Comparison of ENCODE assay signal across 1 cellular context in the genomic region with DNA sequence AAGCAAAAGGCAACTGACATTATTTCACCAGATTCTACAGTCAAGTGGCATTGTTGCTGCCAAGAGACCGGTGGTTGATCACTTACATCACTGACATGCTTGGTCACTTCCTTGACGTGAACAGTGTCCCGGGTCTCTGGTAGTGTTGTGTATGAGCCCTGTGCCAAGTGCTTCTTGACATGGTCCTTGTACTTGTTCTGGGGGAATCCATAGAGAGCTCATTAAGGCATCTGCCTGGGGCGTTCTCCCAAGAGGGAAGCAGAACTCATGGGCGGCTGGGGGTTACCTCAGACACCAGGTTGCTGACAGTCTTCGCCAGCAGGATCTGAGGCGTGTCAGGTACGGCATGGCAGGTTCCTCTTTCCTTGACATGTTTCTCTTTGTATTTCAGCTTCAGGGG.
TF ChIP-seq lines count a peak whose summit lies in the region.

No MANE protein-coding gene starts in this region.

TF ChIP-seq in GM12878, 131 proteins besides CTCF, POLR2A, EP300 and RAD21:
- TF ChIP-seq ZZZ3 (IDR thresholded peaks at IDR 0.05; ENCODE audit: control insufficient read depth, insufficient read length, low read depth): no peak
- no peak for TF ChIP-seq HDGF (IDR thresholded peaks at IDR 0.05)
- TF ChIP-seq SUZ12 (IDR thresholded peaks at IDR 0.05; ENCODE audit: unreplicated experiment): no peak
- TF ChIP-seq YY1 (IDR thresholded peaks at IDR 0.05; ENCODE audit: low read depth, low read length): no peak
- TF ChIP-seq FOXK2 (IDR thresholded peaks at IDR 0.05): no peak
- TF ChIP-seq EGR1 (IDR thresholded peaks at IDR 0.05; ENCODE audit: borderline replicate concordance in 1 of 2, low read depth in 2 of 2, low read length in 2 of 2): no peak
- no peak for TF ChIP-seq CBX3 (IDR thresholded peaks at IDR 0.05; ENCODE audit: borderline replicate concordance, low read depth)
